In genomic region chr9:128685022-128685332, GRCh38 we compare ENCODE assay signal across 8 cellular contexts. TPM values are rescaled to one million over a fixed set of nuclear protein-coding genes. Genes with fewer than 3 reads are reported as not detected.
DNase-seq lines count a peak whose midpoint lies in the region; ATAC-seq and TF ChIP-seq lines count a peak whose summit lies in the region.

No MANE protein-coding gene starts in this region.

- TF ChIP-seq POLR2A in vagina (IDR thresholded peaks at IDR 0.05) = no peak

- H3K36me3 ChIP-seq in right atrium auricular region (no peaks in the 10 kb centered on the region), left lung (no peaks in the 10 kb centered on the region), vagina (no peaks in the 10 kb centered on the region)

- no peak for TF ChIP-seq CTCF in right atrium auricular region (IDR thresholded peaks at IDR 0.05)
- no peak for TF ChIP-seq CTCF in left lung (IDR thresholded peaks at IDR 0.05)
- TF ChIP-seq CTCF in vagina (IDR thresholded peaks at IDR 0.05) = no peak

- H3K27me3 Mint-ChIP-seq in activated naive CD8-positive, alpha-beta T cell = no peaks in the 10 kb centered on the region

- intact Hi-C loops in cardiac septum (cut with DNase I) = no loop called here
- intact Hi-C loops in left lung (cut with DNase I) = no loop called here
- intact Hi-C loops in vagina (cut with DNase I) = loop anchor here (10.0 kb wide), 1 partner anchor 130 kb away; the partner anchor contains the start of gene SPTAN1

- peak overlapping the region; percentile 98 for H3K27ac Mint-ChIP-seq in activated naive CD8-positive, alpha-beta T cell

- H3K36me3 Mint-ChIP-seq in activated naive CD8-positive, alpha-beta T cell = peaks cover 3% of the 10 kb centered on the region

- H3K27me3 ChIP-seq in right atrium auricular region (no peaks in the 10 kb centered on the region), left lung (no peaks in the 10 kb centered on the region), vagina (no peaks in the 10 kb centered on the region)

- no peaks in the 10 kb centered on the region for H3K9me3 ChIP-seq in right atrium auricular region
- no peaks in the 10 kb centered on the region for H3K9me3 ChIP-seq in left lung
- H3K9me3 ChIP-seq in vagina = no peaks in the 10 kb centered on the region

- H3K27ac ChIP-seq in right atrium auricular region = peak overlapping the region; percentile 72 to 73
- peak overlapping the region; percentile 88 to 93 for H3K27ac ChIP-seq in left lung
- peak overlapping the region; percentile 63 for H3K27ac ChIP-seq in vagina

- peaks cover 52% of the 10 kb centered on the region for H3K4me1 Mint-ChIP-seq in activated naive CD8-positive, alpha-beta T cell (ENCODE audit: low read depth)

- H3K4me3 Mint-ChIP-seq in activated naive CD8-positive, alpha-beta T cell = peak overlapping the region; percentile 100

- peaks cover 0 to 32% of the 10 kb centered on the region in 2 donors for H3K4me1 ChIP-seq in right atrium auricular region
- H3K4me1 ChIP-seq in left lung = peaks cover 16 to 62% of the 10 kb centered on the region in 2 donors
- H3K4me1 ChIP-seq in vagina = peaks cover 39% of the 10 kb centered on the region

- no peak for ATAC-seq in left lung

- H3K9me3 Mint-ChIP-seq in activated naive CD8-positive, alpha-beta T cell (ENCODE audit: low read depth) = no peaks in the 10 kb centered on the region

- DNase-seq in right atrium auricular region (ENCODE audit: low spot score) = no peak
- no peak for DNase-seq in cardiac septum (ENCODE audit: low spot score)
- DNase-seq in left lung = peak in 1 of 2 donors; percentile 78
- DNase-seq in vagina (ENCODE audit: extremely low spot score in 2 of 2) = no peak
- DNase-seq in activated CD8-positive, alpha-beta memory T cell treated with anti-CD3 and anti-CD28 coated beads, Interleukin-2, amount 50 U/mL, for 48 hours = no peak
- no peak for DNase-seq in ureter (ENCODE audit: low spot score)
- no peak for DNase-seq in GM19238 (ENCODE audit: insufficient read length, low spot score)

- no peak overlapping the region for H3K4me3 ChIP-seq in right atrium auricular region
- H3K4me3 ChIP-seq in left lung = peak overlapping the region; percentile 65 to 86
- peak overlapping the region; percentile 46 to 58 for H3K4me3 ChIP-seq in vagina

RNA-seq across cellular contexts. Expression of gene SET, which starts 4.0 kb away (rescaled TPM):
- 100 to 1,000 TPM; 104 to 125 TPM for total RNA-seq in right atrium auricular region
- 212 TPM for total RNA-seq in cardiac septum
- 100 to 1,000 TPM; 249 to 294 TPM for total RNA-seq in left lung
- 137 TPM for total RNA-seq in vagina
- total RNA-seq in ureter = 390 TPM

RNA-seq across cellular contexts. Expression of gene PKN3, which starts 17.3 kb away (rescaled TPM):
- total RNA-seq in right atrium auricular region = 1 to 10 TPM; 4.5 to 8.6 TPM
- 6.2 TPM for total RNA-seq in cardiac septum
- total RNA-seq in left lung = 10 to 100 TPM; 11.8 to 15.9 TPM
- total RNA-seq in vagina = 8.3 TPM
- total RNA-seq in ureter = 11.1 TPM

RNA-seq across cellular contexts. Expression of gene DYNC2I2, which starts 28.3 kb away (rescaled TPM):
- total RNA-seq in right atrium auricular region = 10 to 100 TPM; 23.1 to 33.1 TPM
- 29.6 TPM for total RNA-seq in cardiac septum
- total RNA-seq in left lung = 10 to 100 TPM; 52.7 to 55.4 TPM
- total RNA-seq in vagina = 46.9 TPM
- total RNA-seq in ureter = 36.1 TPM

RNA-seq across cellular contexts. Expression of gene ZDHHC12, which starts 39.0 kb away (rescaled TPM):
- total RNA-seq in right atrium auricular region (10 to 100 TPM; 22.8 to 24.4 TPM), cardiac septum (7.4 TPM), left lung (10 to 100 TPM; 42.2 to 48.9 TPM), vagina (19.4 TPM), ureter (26.3 TPM)

Comparison
In these comparisons a context has a peak if more than half of its experiments do, and no peak if none do; other contexts are left out.
1. H3K4me3 ChIP-seq: peak in left lung (2 of 2) and vagina (2 of 2); none in right atrium auricular region (0 of 2).
2. Peak in every context shown above with its lines, with median percentiles within 50 percentile points of each other: H3K27ac ChIP-seq.